1 cellular context compared by ENCODE assay signal in the genomic region with DNA sequence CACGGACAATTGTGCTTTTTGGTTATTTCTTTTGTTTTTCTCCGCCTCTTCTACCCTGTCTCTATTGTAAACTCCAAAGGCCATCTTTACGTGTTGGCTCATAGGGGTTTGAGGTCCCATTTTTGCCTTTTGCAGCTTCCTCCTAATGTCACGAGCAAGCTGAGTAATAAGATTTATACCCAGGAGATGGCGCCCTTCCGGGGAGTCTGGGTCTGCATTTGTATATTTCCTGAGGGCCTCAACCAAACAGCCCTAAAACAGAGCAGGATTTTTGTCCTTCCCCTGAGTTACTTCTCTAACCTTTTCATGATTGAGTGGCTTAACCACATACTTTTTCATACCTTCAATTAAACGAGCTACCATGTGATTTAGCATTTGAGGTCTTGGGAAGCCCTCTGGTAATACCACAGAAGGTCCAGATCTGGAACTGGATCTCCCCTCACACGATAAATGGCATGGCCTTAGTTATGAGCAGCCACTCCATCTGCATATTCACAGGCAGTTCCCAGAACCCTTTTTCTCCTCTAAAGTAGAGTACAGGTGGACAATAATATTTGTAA.
TF ChIP-seq lines count a peak whose summit lies in the region.

No MANE protein-coding gene starts in this region.

TF ChIP-seq in GM12878, 131 proteins besides CTCF, POLR2A, EP300 and RAD21:
- TF ChIP-seq ZNF622 (IDR thresholded peaks at IDR 0.05) (no peak), NR2C1 (IDR thresholded peaks at IDR 0.05) (no peak), RB1 (IDR thresholded peaks at IDR 0.05; ENCODE audit: borderline replicate concordance) (no peak), CHD1 (IDR thresholded peaks at IDR 0.05; ENCODE audit: low read depth, low read length) (no peak), NFYA (IDR thresholded peaks at IDR 0.05; ENCODE audit: borderline replicate concordance, low read depth, low read length) (no peak), SMAD5 (IDR thresholded peaks at IDR 0.05; ENCODE audit: low read depth) (no peak), CBX5 (IDR thresholded peaks at IDR 0.05; ENCODE audit: low read depth) (no peak), CBX3 (IDR thresholded peaks at IDR 0.05; ENCODE audit: borderline replicate concordance, low read depth) (no peak), SUZ12 (IDR thresholded peaks at IDR 0.05; ENCODE audit: unreplicated experiment) (no peak), NRF1 (conservative IDR thresholded peaks at IDR 0.05; ENCODE audit: low read depth, low read length) (no peak)
- TF ChIP-seq, protein P1, sequence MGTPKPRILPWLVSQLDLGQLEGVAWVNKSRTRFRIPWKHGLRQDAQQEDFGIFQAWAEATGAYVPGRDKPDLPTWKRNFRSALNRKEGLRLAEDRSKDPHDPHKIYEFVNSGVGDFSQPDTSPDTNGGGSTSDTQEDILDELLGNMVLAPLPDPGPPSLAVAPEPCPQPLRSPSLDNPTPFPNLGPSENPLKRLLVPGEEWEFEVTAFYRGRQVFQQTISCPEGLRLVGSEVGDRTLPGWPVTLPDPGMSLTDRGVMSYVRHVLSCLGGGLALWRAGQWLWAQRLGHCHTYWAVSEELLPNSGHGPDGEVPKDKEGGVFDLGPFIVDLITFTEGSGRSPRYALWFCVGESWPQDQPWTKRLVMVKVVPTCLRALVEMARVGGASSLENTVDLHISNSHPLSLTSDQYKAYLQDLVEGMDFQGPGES (IDR thresholded peaks at IDR 0.05), result no peak
